ENCODE assay signal across 8 cellular contexts in genomic region chr17:77542551-77543490, GRCh38.
DNase-seq lines count a peak whose midpoint lies in the region; ATAC-seq and TF ChIP-seq lines count a peak whose summit lies in the region.

No MANE protein-coding gene starts in this region.

- TF ChIP-seq POLR2A in IMR-90 (IDR thresholded peaks at IDR 0.05; ENCODE audit: low read depth, low read length): no peak

- no peak overlapping the region for H3K9ac ChIP-seq in IMR-90 (ENCODE audit: low read depth, low read length)
- peak overlapping the region; percentile 15 for H3K9ac ChIP-seq in NT2/D1 (ENCODE audit: insufficient read length, low read depth)

- H3K18ac ChIP-seq in IMR-90 (ENCODE audit: low read depth, low read length): no peak overlapping the region

- CTCF ChIA-PET in IMR-90 (lab: Yijun Ruan, JAX): interaction anchor here (0.6 to 2.9 kb wide), 8 partner anchors 14 to 542 kb away, joined by 3 to 31 read pairs (median 6); no protein-coding TSS in a partner anchor

- H2AK5ac ChIP-seq in IMR-90 (ENCODE audit: low read depth, low read length): no peak overlapping the region

- DNase-seq in COR-L47 (lab: John Stamatoyannopoulos, UW) (peak; percentile 95), IMR-90 (peak; percentile 78), NT2/D1 (ENCODE audit: low read depth, low spot score) (peak; percentile 84), myocyte (ENCODE audit: low read depth) (peak; percentile 85)
- peak; percentile 71 for DNase-seq in activated CD8-positive, alpha-beta memory T cell treated with anti-CD3 and anti-CD28 coated beads, Interleukin-2, amount 50 U/mL, for 48 hours
- peak; percentile 41 for DNase-seq in stimulated activated naive B cell treated with anti-CD40 and anti-IgM and Interleukin-4, amounts not matched to agents 10 μg/mL and 1 μg/mL and 100 μg/mL, for 72 hours

- no peak overlapping the region for H3K27ac ChIP-seq in IMR-90 (ENCODE audit: insufficient read depth, low read length)

- WGBS in IMR-90 (ENCODE audit: extremely low coverage in 2 of 2, insufficient read length in 1 of 2), 2 experiments: no CpG with 5 or more reads among the region's 13 CpGs

- H3K14ac ChIP-seq in IMR-90 (replicated peaks; ENCODE audit: low read depth, low read length): no peak overlapping the region

- in situ Hi-C loops in IMR-90 (cut with MboI; ENCODE audit: low sequenced_read_pairs): loop anchor here (5.0 kb wide), 1 partner anchor 469 kb away; no protein-coding TSS in a partner anchor

- H3K4me1 ChIP-seq in IMR-90 (ENCODE audit: control insufficient read depth, insufficient read depth, low read length): no peaks in the 10 kb centered on the region
- H3K4me1 ChIP-seq in NT2/D1 (ENCODE audit: insufficient read depth, insufficient read length): peaks cover 16% of the 10 kb centered on the region

- peaks cover 25 to 41% of the 10 kb centered on the region in 2 donors for H3K27me3 Mint-ChIP-seq in stimulated activated naive B cell treated with anti-CD40 and anti-IgM and Interleukin-4, amounts not matched to agents 10 μg/mL and 1 μg/mL and 100 μg/mL, for 72 hours

- H3K4me1 Mint-ChIP-seq in stimulated activated naive B cell treated with anti-CD40 and anti-IgM and Interleukin-4, amounts not matched to agents 10 μg/mL and 1 μg/mL and 100 μg/mL, for 72 hours: peaks cover 5 to 12% of the 10 kb centered on the region in 2 donors

- peak overlapping the region; percentile 16 for H2AFZ ChIP-seq in IMR-90 (replicated peaks; ENCODE audit: low read length, poor library complexity)

- dilution Hi-C loops in IMR-90 (cut with HindIII; ENCODE audit: low sequenced_read_pairs, unreplicated experiment): no loop called here

- no peak overlapping the region for H2BK5ac ChIP-seq in IMR-90 (ENCODE audit: low read depth, low read length, poor library complexity, severe bottlenecking)

- H4K20me1 ChIP-seq in IMR-90 (ENCODE audit: insufficient read depth, low read length): no peaks in the 10 kb centered on the region

- peaks cover 4% of the 10 kb centered on the region for H3K9me3 ChIP-seq in IMR-90 (ENCODE audit: control insufficient read depth, insufficient read depth, low read length)
- H3K9me3 ChIP-seq in NT2/D1 (ENCODE audit: insufficient read depth, low read length): peaks cover 7% of the 10 kb centered on the region

- no peak overlapping the region for H2BK120ac ChIP-seq in IMR-90 (ENCODE audit: low read depth, low read length)

- no peak overlapping the region for H3K4ac ChIP-seq in IMR-90 (ENCODE audit: low read depth, low read length)

- no peak overlapping the region for H3K4me3 Mint-ChIP-seq in stimulated activated naive B cell treated with anti-CD40 and anti-IgM and Interleukin-4, amounts not matched to agents 10 μg/mL and 1 μg/mL and 100 μg/mL, for 72 hours

- H3K4me2 ChIP-seq in IMR-90 (ENCODE audit: low read depth, low read length): no peak overlapping the region

- H3K36me3 Mint-ChIP-seq in stimulated activated naive B cell treated with anti-CD40 and anti-IgM and Interleukin-4, amounts not matched to agents 10 μg/mL and 1 μg/mL and 100 μg/mL, for 72 hours: no peaks in the 10 kb centered on the region

- POLR2A ChIA-PET in IMR-90 (lab: Charles Lee; ENCODE audit: unreplicated experiment): no interaction called here

- no peaks in the 10 kb centered on the region for H3K9me1 ChIP-seq in IMR-90 (ENCODE audit: insufficient read depth, low read length)

- no peak overlapping the region for H3K4me3 ChIP-seq in IMR-90 (ENCODE audit: insufficient read depth, low read depth, low read length)
- H3K4me3 ChIP-seq in NT2/D1 (ENCODE audit: insufficient read length, low read depth): no peak overlapping the region

- BruUV-seq in IMR-90 (replicated peaks; lab: Mats Ljungman, UMichigan): no TSS peak

- no peak overlapping the region for H4K8ac ChIP-seq in IMR-90 (ENCODE audit: low read depth in 2 of 2, low read length in 2 of 2)

- H2BK20ac ChIP-seq in IMR-90 (ENCODE audit: low read depth, low read length): no peak overlapping the region

- no peak overlapping the region for H3K23ac ChIP-seq in IMR-90 (ENCODE audit: low read depth, low read length)

- H3K56ac ChIP-seq in IMR-90 (ENCODE audit: extremely low read depth, insufficient read depth, low read length): no peak overlapping the region

- H4K5ac ChIP-seq in IMR-90 (ENCODE audit: low read depth, low read length): no peak overlapping the region

- H2BK15ac ChIP-seq in IMR-90 (ENCODE audit: low read depth, low read length): no peak overlapping the region

- no peak overlapping the region for H4K91ac ChIP-seq in IMR-90 (ENCODE audit: insufficient read depth, low read depth, low read length)

- TF ChIP-seq CTCF in IMR-90 (conservative IDR thresholded peaks at IDR 0.05; ENCODE audit: low read depth, low read length): peak; percentile 96

- no peaks in the 10 kb centered on the region for H3K9me3 Mint-ChIP-seq in stimulated activated naive B cell treated with anti-CD40 and anti-IgM and Interleukin-4, amounts not matched to agents 10 μg/mL and 1 μg/mL and 100 μg/mL, for 72 hours

- TF ChIP-seq RAD21 in IMR-90 (IDR thresholded peaks at IDR 0.05; ENCODE audit: low read length): peak; percentile 93

- no peaks in the 10 kb centered on the region for H3K79me1 ChIP-seq in IMR-90 (ENCODE audit: low read depth in 1 of 2, low read length in 2 of 2)

- ATAC-seq in IMR-90 (ENCODE audit: low read depth): peak; percentile 99
- ATAC-seq in esophagus mucosa: peak; percentile 82
- peak; percentile 86 to 91 for ATAC-seq in stimulated activated naive B cell treated with anti-CD40 and anti-IgM and Interleukin-4, amounts not matched to agents 10 μg/mL and 1 μg/mL and 100 μg/mL, for 72 hours (replicated peaks)
- ATAC-seq in HG03025 (IDR thresholded peaks at IDR 0.05; ENCODE audit: low FRiP score, unreplicated experiment): no peak

- no peak overlapping the region for H3K27ac Mint-ChIP-seq in stimulated activated naive B cell treated with anti-CD40 and anti-IgM and Interleukin-4, amounts not matched to agents 10 μg/mL and 1 μg/mL and 100 μg/mL, for 72 hours

- H3K27me3 ChIP-seq in IMR-90 (ENCODE audit: control insufficient read depth, insufficient read depth, low read length): peaks cover 44% of the 10 kb centered on the region
- H3K27me3 ChIP-seq in NT2/D1 (ENCODE audit: insufficient read depth, insufficient read length): peaks cover 10% of the 10 kb centered on the region

- intact Hi-C loops in IMR-90 (cut with micrococcal nuclease): loop anchor here (1.0 to 5.0 kb wide), 2 partner anchors 419 to 471 kb away; no protein-coding TSS in a partner anchor

- no peak overlapping the region for H2AK9ac ChIP-seq in IMR-90 (replicated peaks; ENCODE audit: low read depth, low read length, poor library complexity)

- H3K36me3 ChIP-seq in IMR-90 (ENCODE audit: control insufficient read depth, insufficient read depth, low read length): no peaks in the 10 kb centered on the region
- H3K36me3 ChIP-seq in NT2/D1 (ENCODE audit: insufficient read depth, insufficient read length, low read length): no peaks in the 10 kb centered on the region

TF ChIP-seq in IMR-90, 13 proteins besides CTCF, POLR2A, EP300 and RAD21:
- TF ChIP-seq MXI1 (IDR thresholded peaks at IDR 0.05; ENCODE audit: borderline replicate concordance, low read depth, low read length) (no peak), CHD1 (IDR thresholded peaks at IDR 0.05; ENCODE audit: low read depth, low read length) (no peak), SMC3 (IDR thresholded peaks at IDR 0.05; ENCODE audit: low read depth, low read length) (peak; percentile 88), FOS (IDR thresholded peaks at IDR 0.05; ENCODE audit: low read depth, low read length) (no peak)
TF ChIP-seq in IMR-90: peak in this region for 1.

Comparison
In these comparisons a context has a peak if more than half of its experiments do, and no peak if none do; other contexts are left out.
1. DNase-seq: peak in every context shown above with its lines; median percentile 95 in COR-L47; 85 in myocyte; 84 in NT2/D1; 78 in IMR-90; 71 in activated CD8-positive, alpha-beta memory T cell treated with anti-CD3 and anti-CD28 coated beads, Interleukin-2, amount 50 U/mL, for 48 hours; 41 in stimulated activated naive B cell treated with anti-CD40 and anti-IgM and Interleukin-4, amounts not matched to agents 10 μg/mL and 1 μg/mL and 100 μg/mL, for 72 hours.